ENCODE assay signal across 15 cellular contexts in genomic region chr2:124693156-124693555, GRCh38.
DNase-seq lines count a peak whose midpoint lies in the region; ATAC-seq and TF ChIP-seq lines count a peak whose summit lies in the region.
"Had no signal": no experiment of that assay in that cellular context is flagged by ENCODE, and none has a peak within 500 bp of the region (broad histone marks: within the 10 kb centered on the region; RNA-seq: fewer than 3 reads in every experiment).

No MANE protein-coding gene starts in this region.

- H3K36me3 ChIP-seq in gastrocnemius medialis = no peaks in the 10 kb centered on the region
- H3K36me3 ChIP-seq: BE2C had no signal

- intact Hi-C loops in dorsolateral prefrontal cortex (cut with DNase I) = no loop called here
- intact Hi-C loops in left ventricle myocardium superior (cut with micrococcal nuclease) = no loop called here
- intact Hi-C loops in gastrocnemius medialis (cut with DNase I; ENCODE audit: low total_unique reads) = no loop called here

- DNase-seq in amniotic epithelial cell (ENCODE audit: low read depth) (peak; percentile 8), dorsolateral prefrontal cortex (no peak), left ventricle myocardium superior (no peak), gastrocnemius medialis (no peak), NCI-H2196 treated with DMSO at 0.1 percent for 48 hours (lab: John Stamatoyannopoulos, UW; ENCODE audit: unreplicated experiment) (no peak)
- no peak for DNase-seq in activated naive CD8-positive, alpha-beta T cell treated with anti-CD3 and anti-CD28 coated beads for 36 hours
- DNase-seq: ACHN; BE2C; C1 segment of cervical spinal cord; Caco-2; CD4-positive, CD25-positive, alpha-beta regulatory T cell; H9 had no signal

- no peak for TF ChIP-seq POLR2A in gastrocnemius medialis (IDR thresholded peaks at IDR 0.05)

- H3K9me3 ChIP-seq in gastrocnemius medialis = no peaks in the 10 kb centered on the region
- H3K9me3 ChIP-seq: BE2C, Caco-2 had no signal

- H3K27ac Mint-ChIP-seq in activated naive CD8-positive, alpha-beta T cell treated with anti-CD3 and anti-CD28 coated beads for 36 hours = no peak overlapping the region
- H3K27ac Mint-ChIP-seq: CD4-positive, CD25-positive, alpha-beta regulatory T cell; H9 had no signal

- H3K27me3 Mint-ChIP-seq in activated naive CD8-positive, alpha-beta T cell treated with anti-CD3 and anti-CD28 coated beads for 36 hours = no peaks in the 10 kb centered on the region
- H3K27me3 Mint-ChIP-seq: CD4-positive, CD25-positive, alpha-beta regulatory T cell had no signal

- no peaks in the 10 kb centered on the region for H3K36me3 Mint-ChIP-seq in activated naive CD8-positive, alpha-beta T cell treated with anti-CD3 and anti-CD28 coated beads for 36 hours
- H3K36me3 Mint-ChIP-seq: CD4-positive, CD25-positive, alpha-beta regulatory T cell had no signal

- H3K27ac ChIP-seq in dorsolateral prefrontal cortex (peak overlapping the region in 32 of 59 donors; percentile 6 to 82 (median 58)), gastrocnemius medialis (peak overlapping the region in 1 of 4 donors; percentile 46)
- H3K27ac ChIP-seq: HL-60 had no signal

- H3K27me3 ChIP-seq in dorsolateral prefrontal cortex = no peaks in the 10 kb centered on the region
- H3K27me3 ChIP-seq in gastrocnemius medialis = no peaks in the 10 kb centered on the region
- H3K27me3 ChIP-seq: BE2C had no signal

- H3K4me1 Mint-ChIP-seq in activated naive CD8-positive, alpha-beta T cell treated with anti-CD3 and anti-CD28 coated beads for 36 hours = no peaks in the 10 kb centered on the region
- H3K4me1 Mint-ChIP-seq: CD4-positive, CD25-positive, alpha-beta regulatory T cell had no signal

- H3K4me1 ChIP-seq in gastrocnemius medialis = no peaks in the 10 kb centered on the region
- H3K4me1 ChIP-seq: BE2C, Caco-2 had no signal

- peak; percentile 78 for ATAC-seq in left ventricle myocardium superior
- ATAC-seq in gastrocnemius medialis = peak; percentile 21 to 65
- no peak for ATAC-seq in HG03378 (IDR thresholded peaks at IDR 0.05; ENCODE audit: unreplicated experiment)
- no peak for ATAC-seq in HG03442 (IDR thresholded peaks at IDR 0.05; ENCODE audit: unreplicated experiment)

- no peak overlapping the region for H3K4me3 Mint-ChIP-seq in activated naive CD8-positive, alpha-beta T cell treated with anti-CD3 and anti-CD28 coated beads for 36 hours
- H3K4me3 Mint-ChIP-seq: CD4-positive, CD25-positive, alpha-beta regulatory T cell; H9 had no signal

- in situ Hi-C loops in gastrocnemius medialis (cut with MboI; ENCODE audit: low sequenced_read_pairs in 4 of 4) = no loop called here

- peaks cover 17% of the 10 kb centered on the region for H3K9me3 Mint-ChIP-seq in activated naive CD8-positive, alpha-beta T cell treated with anti-CD3 and anti-CD28 coated beads for 36 hours

- no peak overlapping the region for H3K4me3 ChIP-seq in dorsolateral prefrontal cortex
- H3K4me3 ChIP-seq in gastrocnemius medialis = no peak overlapping the region

- TF ChIP-seq CTCF in dorsolateral prefrontal cortex (IDR thresholded peaks at IDR 0.05 in 54 of 56, conservative IDR thresholded peaks at IDR 0.05 in 2 of 56; ENCODE audit: low read depth in 1 of 56, partially characterized antibody in 56 of 56) = no peak
- no peak for TF ChIP-seq CTCF in gastrocnemius medialis (IDR thresholded peaks at IDR 0.05 in 4 of 5, conservative IDR thresholded peaks at IDR 0.05 in 1 of 5)

Comparison
In these comparisons a context has a peak if more than half of its experiments do, and no peak if none do; other contexts are left out.
1. ATAC-seq: peak in left ventricle myocardium superior (single experiment) and gastrocnemius medialis (2 of 2); none in HG03378 (single experiment) and HG03442 (single experiment).